In genomic region chr19:10388957-10389356, GRCh38 we compare ENCODE assay signal across 1 cellular context.
A peak's percentile ranks its signal among the peaks of the same experiment; 100 is the strongest.
TF ChIP-seq lines count a peak whose summit lies in the region.

No MANE protein-coding gene starts in this region.

TF ChIP-seq in neural cell, 6 proteins besides CTCF, POLR2A, EP300 and RAD21:
- no peak for TF ChIP-seq MXI1 (conservative IDR thresholded peaks at IDR 0.05; ENCODE audit: poor library complexity, severe bottlenecking)
- no peak for TF ChIP-seq REST (IDR thresholded peaks at IDR 0.05; ENCODE audit: borderline replicate concordance)
- TF ChIP-seq TAF1 (IDR thresholded peaks at IDR 0.05; ENCODE audit: low read depth), result no peak
- TF ChIP-seq POLR2AphosphoS5 (IDR thresholded peaks at IDR 0.05), result no peak
- TF ChIP-seq SMC3 (conservative IDR thresholded peaks at IDR 0.05; ENCODE audit: poor library complexity), result peak; percentile 91
- TF ChIP-seq EZH2 (IDR thresholded peaks at IDR 0.05; ENCODE audit: borderline replicate concordance, insufficient read depth, low read length, poor library complexity, severe bottlenecking), result no peak
TF ChIP-seq in neural cell: peak in this region for 1.
